Comparison of ENCODE assay signal across 15 cellular contexts in genomic region chr1:7527733-7528045, GRCh38.
DNase-seq lines count a peak whose midpoint lies in the region; ATAC-seq and TF ChIP-seq lines count a peak whose summit lies in the region.
"Had no signal": no experiment of that assay in that cellular context is flagged by ENCODE, and none has a peak within 500 bp of the region (broad histone marks: within the 10 kb centered on the region; RNA-seq: fewer than 3 reads in every experiment).

No MANE protein-coding gene starts in this region.

- H3F3A ChIP-seq in smooth muscle cell (ENCODE audit: low read depth): no peaks in the 10 kb centered on the region

- H3K9ac ChIP-seq in smooth muscle cell (ENCODE audit: low read depth): no peak overlapping the region

- no peaks in the 10 kb centered on the region for H3K79me2 ChIP-seq in smooth muscle cell (ENCODE audit: low read depth)

- H3K27me3 Mint-ChIP-seq in HFFc6 (ENCODE audit: insufficient read depth): peaks cover 1% of the 10 kb centered on the region; the same call in 1 of the 2 replicates
- H3K27me3 Mint-ChIP-seq in activated T-helper 2 cell treated with anti-CD3 and anti-CD28 coated beads, Interferon-gamma antibody, Interleukin-2, Interleukin-4, amounts not matched to agents 10 μg/mL and 5 μg/mL and 100 μg/mL, durations not matched to agents 14 hours and 24 hours and 36 hours (ENCODE audit: low read depth): peaks cover 2% of the 10 kb centered on the region
- H3K27me3 Mint-ChIP-seq in activated naive CD4-positive, alpha-beta T cell treated with anti-CD3 and anti-CD28 coated beads for 36 hours (ENCODE audit: low read depth): peaks cover 5% of the 10 kb centered on the region

- intact Hi-C loops in activated T-helper 2 cell treated with anti-CD3 and anti-CD28 coated beads, Interferon-gamma antibody, Interleukin-2, Interleukin-4, amounts not matched to agents 10 μg/mL and 5 μg/mL and 100 μg/mL, durations not matched to agents 14 hours and 24 hours and 36 hours (cut with micrococcal nuclease): loop anchor here (1.0 kb wide), 1 partner anchor 22 kb away; no protein-coding TSS in a partner anchor
- intact Hi-C loops in lower lobe of right lung (cut with DNase I): no loop called here
- intact Hi-C loops in activated naive CD4-positive, alpha-beta T cell treated with anti-CD3 and anti-CD28 coated beads for 36 hours (cut with micrococcal nuclease): no loop called here

- no peak overlapping the region for H3K4me2 ChIP-seq in smooth muscle cell

- H3K9me3 ChIP-seq in lower lobe of right lung: no peaks in the 10 kb centered on the region
- H3K9me3 ChIP-seq in smooth muscle cell (replicated peaks; ENCODE audit: low read depth): no peaks in the 10 kb centered on the region

- H3K4me3 Mint-ChIP-seq in HFFc6: no peak overlapping the region
- no peak overlapping the region for H3K4me3 Mint-ChIP-seq in activated T-helper 2 cell treated with anti-CD3 and anti-CD28 coated beads, Interferon-gamma antibody, Interleukin-2, Interleukin-4, amounts not matched to agents 10 μg/mL and 5 μg/mL and 100 μg/mL, durations not matched to agents 14 hours and 24 hours and 36 hours (ENCODE audit: low read depth)
- H3K4me3 Mint-ChIP-seq in activated naive CD4-positive, alpha-beta T cell treated with anti-CD3 and anti-CD28 coated beads for 36 hours: no peak overlapping the region
- H3K4me3 Mint-ChIP-seq: B cell; CD4-positive, alpha-beta T cell; H9 had no signal

- no peak overlapping the region for H3K4me3 ChIP-seq in lower lobe of right lung
- H3K4me3 ChIP-seq in smooth muscle cell: no peak overlapping the region

- no peak for ATAC-seq in lower lobe of right lung
- ATAC-seq: HepG2 had no signal

- no peaks in the 10 kb centered on the region for H3K36me3 Mint-ChIP-seq in HFFc6 (ENCODE audit: low read depth)
- H3K36me3 Mint-ChIP-seq in activated T-helper 2 cell treated with anti-CD3 and anti-CD28 coated beads, Interferon-gamma antibody, Interleukin-2, Interleukin-4, amounts not matched to agents 10 μg/mL and 5 μg/mL and 100 μg/mL, durations not matched to agents 14 hours and 24 hours and 36 hours (ENCODE audit: low read depth): no peaks in the 10 kb centered on the region
- no peaks in the 10 kb centered on the region for H3K36me3 Mint-ChIP-seq in activated naive CD4-positive, alpha-beta T cell treated with anti-CD3 and anti-CD28 coated beads for 36 hours (ENCODE audit: low read depth)

- DNase-seq in HFFc6 (no peak), lower lobe of right lung (peak; percentile 11), smooth muscle cell (lab: John Stamatoyannopoulos, UW; ENCODE audit: unreplicated experiment) (no peak), SKM-1 (lab: John Stamatoyannopoulos, UW; ENCODE audit: unreplicated experiment) (no peak)
- no peak for DNase-seq in activated T-helper 2 cell treated with anti-CD3 and anti-CD28 coated beads, Interferon-gamma antibody, Interleukin-2, Interleukin-4, amounts not matched to agents 10 μg/mL and 5 μg/mL and 100 μg/mL, durations not matched to agents 14 hours and 24 hours and 36 hours (ENCODE audit: low spot score)
- DNase-seq in activated naive CD4-positive, alpha-beta T cell treated with anti-CD3 and anti-CD28 coated beads for 36 hours: no peak
- no peak for DNase-seq in activated CD8-positive, alpha-beta memory T cell treated with anti-CD3 and anti-CD28 coated beads, Interleukin-2, amount 50 U/mL, for 4 hours
- DNase-seq: C1 segment of cervical spinal cord; Calu3; CD4-positive, alpha-beta T cell; DMS 273 treated with DMSO at 0.1 percent for 48 hours; GOT3; H9 had no signal

- peak overlapping the region; percentile 90 for H3K27ac Mint-ChIP-seq in HFFc6
- peak overlapping the region; percentile 86 for H3K27ac Mint-ChIP-seq in activated T-helper 2 cell treated with anti-CD3 and anti-CD28 coated beads, Interferon-gamma antibody, Interleukin-2, Interleukin-4, amounts not matched to agents 10 μg/mL and 5 μg/mL and 100 μg/mL, durations not matched to agents 14 hours and 24 hours and 36 hours
- H3K27ac Mint-ChIP-seq in activated naive CD4-positive, alpha-beta T cell treated with anti-CD3 and anti-CD28 coated beads for 36 hours: no peak overlapping the region
- H3K27ac Mint-ChIP-seq: B cell; CD4-positive, alpha-beta T cell had no signal

- no peak overlapping the region for H3K27ac ChIP-seq in lower lobe of right lung
- H3K27ac ChIP-seq in smooth muscle cell (ENCODE audit: low read depth): peak overlapping the region; percentile 65

- H3K4me1 Mint-ChIP-seq in HFFc6 (ENCODE audit: low read depth): peaks cover 32% of the 10 kb centered on the region
- peaks cover 18% of the 10 kb centered on the region for H3K4me1 Mint-ChIP-seq in activated T-helper 2 cell treated with anti-CD3 and anti-CD28 coated beads, Interferon-gamma antibody, Interleukin-2, Interleukin-4, amounts not matched to agents 10 μg/mL and 5 μg/mL and 100 μg/mL, durations not matched to agents 14 hours and 24 hours and 36 hours (ENCODE audit: low read depth)
- H3K4me1 Mint-ChIP-seq in activated naive CD4-positive, alpha-beta T cell treated with anti-CD3 and anti-CD28 coated beads for 36 hours (ENCODE audit: low read depth): no peaks in the 10 kb centered on the region
- H3K4me1 Mint-ChIP-seq: B cell had no signal

- no peak overlapping the region for H2AFZ ChIP-seq in smooth muscle cell (ENCODE audit: low read depth)

- CTCF ChIA-PET in activated naive CD4-positive, alpha-beta T cell treated with anti-CD3 and anti-CD28 coated beads for 36 hours (lab: Charles Lee): interaction anchor here (0.9 to 1.9 kb wide), 3 partner anchors 13 to 688 kb away, joined by 3 to 5 read pairs (median 3); no protein-coding TSS in a partner anchor

- H3K4me1 ChIP-seq in lower lobe of right lung: no peaks in the 10 kb centered on the region
- H3K4me1 ChIP-seq in smooth muscle cell (ENCODE audit: low read depth): no peaks in the 10 kb centered on the region

- WGBS in smooth muscle cell (ENCODE audit: low lambda C conversion rate): 96% methylated on average over 7 of the region's 7 CpGs

- H4K20me1 ChIP-seq in smooth muscle cell (ENCODE audit: low read depth): no peaks in the 10 kb centered on the region

- peaks cover 5% of the 10 kb centered on the region for H3K27me3 ChIP-seq in lower lobe of right lung (ENCODE audit: low read depth)
- H3K27me3 ChIP-seq in smooth muscle cell (ENCODE audit: low read depth): no peaks in the 10 kb centered on the region

- H3K36me3 ChIP-seq in lower lobe of right lung (no peaks in the 10 kb centered on the region), smooth muscle cell (ENCODE audit: low read depth) (no peaks in the 10 kb centered on the region)

- TF ChIP-seq CTCF in HFFc6 (IDR thresholded peaks at IDR 0.05): no peak
- TF ChIP-seq CTCF in lower lobe of right lung (IDR thresholded peaks at IDR 0.05): no peak
- TF ChIP-seq CTCF in smooth muscle cell (IDR thresholded peaks at IDR 0.05; ENCODE audit: borderline replicate concordance, insufficient read depth, poor library complexity, severe bottlenecking): no peak

- no peaks in the 10 kb centered on the region for H3K9me3 Mint-ChIP-seq in HFFc6
- no peaks in the 10 kb centered on the region for H3K9me3 Mint-ChIP-seq in activated T-helper 2 cell treated with anti-CD3 and anti-CD28 coated beads, Interferon-gamma antibody, Interleukin-2, Interleukin-4, amounts not matched to agents 10 μg/mL and 5 μg/mL and 100 μg/mL, durations not matched to agents 14 hours and 24 hours and 36 hours
- H3K9me3 Mint-ChIP-seq in activated naive CD4-positive, alpha-beta T cell treated with anti-CD3 and anti-CD28 coated beads for 36 hours: no peaks in the 10 kb centered on the region
- H3K9me3 Mint-ChIP-seq: CD4-positive, alpha-beta T cell; H9 had no signal
